In genomic region chr14:38113546-38113945, GRCh38 we compare ENCODE assay signal across 36 cellular contexts.
"Had no signal": no experiment of that assay in that cellular context is flagged by ENCODE, and none has a peak within 500 bp of the region (broad histone marks: within the 10 kb centered on the region; RNA-seq: fewer than 3 reads in every experiment).

No MANE protein-coding gene starts in this region.

- H3K27ac ChIP-seq: ascending aorta, cardiac muscle cell, VCaP had no signal

- H3K36me3 ChIP-seq: ascending aorta, cardiac muscle cell had no signal

- H3K9me3 ChIP-seq: ascending aorta had no signal

- H3K4me3 Mint-ChIP-seq: activated CD4-positive, alpha-beta memory T cell treated with anti-CD3 and anti-CD28 coated beads, Interleukin-2, amount 10 ng/mL, durations not matched to agents 7 days and 5 days; activated CD4-positive, alpha-beta T cell treated with anti-CD3 and anti-CD28 coated beads for 36 hours; activated CD4-positive, alpha-beta T cell treated with anti-CD3 and anti-CD28 coated beads, Interleukin-2, amount 10 ng/mL, durations not matched to agents 7 days and 5 days; activated CD8-positive, alpha-beta memory T cell treated with anti-CD3 and anti-CD28 coated beads, Interleukin-2, amount 10 ng/mL, durations not matched to agents 7 days and 5 days; activated CD8-positive, alpha-beta T cell treated with anti-CD3 and anti-CD28 coated beads, Interleukin-2, amount 10 ng/mL, durations not matched to agents 7 days and 5 days; activated naive CD4-positive, alpha-beta T cell treated with anti-CD3 and anti-CD28 coated beads, Interleukin-2, amount 10 ng/mL, durations not matched to agents 7 days and 5 days; activated naive CD4-positive, alpha-beta T cell treated with anti-CD3 and anti-CD28 coated beads, Interleukin-2, amount 50 U/mL, for 24 hours; activated naive CD8-positive, alpha-beta T cell; activated naive CD8-positive, alpha-beta T cell treated with anti-CD3 and anti-CD28 coated beads, Interleukin-2, amount 10 ng/mL, durations not matched to agents 7 days and 5 days; activated naive CD8-positive, alpha-beta T cell treated with anti-CD3 and anti-CD28 coated beads, Interleukin-2, amount 50 U/mL, for 24 hours; activated T-cell treated with anti-CD3 and anti-CD28 coated beads, Interleukin-2, amount 50 U/mL, for 24 hours; brain; central memory CD8-positive, alpha-beta T cell; T-helper 1 cell treated with Interleukin-12 subunit alpha and Interleukin-12 subunit beta and Interleukin-4 antibody, amounts not matched to agents 30 μg/mL and 1 μg/mL, for 36 hours; T-helper 2 cell treated with Interferon-gamma antibody and Interleukin-4, amounts not matched to agents 5 μg/mL and 100 μg/mL, for 36 hours had no signal

- H3K27ac Mint-ChIP-seq: activated CD4-positive, alpha-beta memory T cell treated with anti-CD3 and anti-CD28 coated beads, Interleukin-2, amount 10 ng/mL, durations not matched to agents 7 days and 5 days; activated CD4-positive, alpha-beta T cell treated with anti-CD3 and anti-CD28 coated beads for 36 hours; activated CD4-positive, alpha-beta T cell treated with anti-CD3 and anti-CD28 coated beads, Interleukin-2, amount 10 ng/mL, durations not matched to agents 7 days and 5 days; activated CD8-positive, alpha-beta memory T cell treated with anti-CD3 and anti-CD28 coated beads, Interleukin-2, amount 10 ng/mL, durations not matched to agents 7 days and 5 days; activated CD8-positive, alpha-beta T cell treated with anti-CD3 and anti-CD28 coated beads, Interleukin-2, amount 10 ng/mL, durations not matched to agents 7 days and 5 days; activated naive CD4-positive, alpha-beta T cell treated with anti-CD3 and anti-CD28 coated beads, Interleukin-2, amount 10 ng/mL, durations not matched to agents 7 days and 5 days; activated naive CD4-positive, alpha-beta T cell treated with anti-CD3 and anti-CD28 coated beads, Interleukin-2, amount 50 U/mL, for 24 hours; activated naive CD8-positive, alpha-beta T cell; activated naive CD8-positive, alpha-beta T cell treated with anti-CD3 and anti-CD28 coated beads, Interleukin-2, amount 10 ng/mL, durations not matched to agents 7 days and 5 days; activated naive CD8-positive, alpha-beta T cell treated with anti-CD3 and anti-CD28 coated beads, Interleukin-2, amount 50 U/mL, for 24 hours; activated T-cell treated with anti-CD3 and anti-CD28 coated beads, Interleukin-2, amount 50 U/mL, for 24 hours; activated T-helper 2 cell treated with anti-CD3 and anti-CD28 coated beads, Interferon-gamma antibody, Interleukin-2, Interleukin-4, amounts not matched to agents 10 μg/mL and 5 μg/mL and 100 μg/mL, durations not matched to agents 14 hours and 24 hours and 36 hours; brain; T-helper 1 cell treated with Interleukin-12 subunit alpha and Interleukin-12 subunit beta and Interleukin-4 antibody, amounts not matched to agents 30 μg/mL and 1 μg/mL, for 36 hours; T-helper 2 cell treated with Interferon-gamma antibody and Interleukin-4, amounts not matched to agents 5 μg/mL and 100 μg/mL, for 36 hours had no signal

- H3K27me3 Mint-ChIP-seq: activated CD4-positive, alpha-beta memory T cell treated with anti-CD3 and anti-CD28 coated beads, Interleukin-2, amount 10 ng/mL, durations not matched to agents 7 days and 5 days; activated CD4-positive, alpha-beta T cell treated with anti-CD3 and anti-CD28 coated beads for 36 hours; activated CD4-positive, alpha-beta T cell treated with anti-CD3 and anti-CD28 coated beads, Interleukin-2, amount 10 ng/mL, durations not matched to agents 7 days and 5 days; activated CD8-positive, alpha-beta memory T cell treated with anti-CD3 and anti-CD28 coated beads, Interleukin-2, amount 10 ng/mL, durations not matched to agents 7 days and 5 days; activated naive CD4-positive, alpha-beta T cell treated with anti-CD3 and anti-CD28 coated beads, Interleukin-2, amount 10 ng/mL, durations not matched to agents 7 days and 5 days; activated naive CD4-positive, alpha-beta T cell treated with anti-CD3 and anti-CD28 coated beads, Interleukin-2, amount 50 U/mL, for 24 hours; activated naive CD8-positive, alpha-beta T cell; activated naive CD8-positive, alpha-beta T cell treated with anti-CD3 and anti-CD28 coated beads, Interleukin-2, amount 50 U/mL, for 24 hours; activated T-cell treated with anti-CD3 and anti-CD28 coated beads, Interleukin-2, amount 50 U/mL, for 24 hours; brain; central memory CD8-positive, alpha-beta T cell had no signal

- DNase-seq: activated CD4-positive, alpha-beta memory T cell treated with anti-CD3 and anti-CD28 coated beads, Interleukin-2, amount 10 ng/mL, durations not matched to agents 7 days and 5 days; activated CD4-positive, alpha-beta T cell treated with anti-CD3 and anti-CD28 coated beads for 1 hour; activated CD4-positive, alpha-beta T cell treated with anti-CD3 and anti-CD28 coated beads for 36 hours; activated CD4-positive, alpha-beta T cell treated with anti-CD3 and anti-CD28 coated beads for 48 hours; activated CD4-positive, alpha-beta T cell treated with anti-CD3 and anti-CD28 coated beads, Interleukin-2, amount 10 ng/mL, durations not matched to agents 7 days and 5 days; activated CD4-positive, alpha-beta T cell treated with anti-CD3 and anti-CD28 coated beads, Interleukin-2, amount 50 U/mL, for 48 hours; activated CD4-positive, CD25-positive, alpha-beta regulatory T cell; activated CD8-positive, alpha-beta memory T cell treated with anti-CD3 and anti-CD28 coated beads for 24 hours; activated CD8-positive, alpha-beta memory T cell treated with anti-CD3 and anti-CD28 coated beads, Interleukin-2, amount 10 ng/mL, durations not matched to agents 7 days and 5 days; activated CD8-positive, alpha-beta memory T cell treated with anti-CD3 and anti-CD28 coated beads, Interleukin-2, amount 50 U/mL, for 48 hours; activated CD8-positive, alpha-beta T cell treated with anti-CD3 and anti-CD28 coated beads, Interleukin-2, amount 10 ng/mL, durations not matched to agents 7 days and 5 days; activated effector memory CD4-positive, alpha-beta T cell treated with Interleukin-2 at 50 U/mL for 16 hours; activated gamma-delta T cell; activated naive CD4-positive, alpha-beta T cell treated with anti-CD3 and anti-CD28 coated beads, Interleukin-2, amount 10 ng/mL, durations not matched to agents 7 days and 5 days; activated naive CD4-positive, alpha-beta T cell treated with Interleukin-2 at 50 U/mL for 16 hours; activated naive CD8-positive, alpha-beta T cell treated with anti-CD3 and anti-CD28 coated beads, Interleukin-2, amount 10 ng/mL, durations not matched to agents 7 days and 5 days; activated naive CD8-positive, alpha-beta T cell treated with anti-CD3 and anti-CD28 coated beads, Interleukin-2, amount 50 U/mL, for 24 hours; activated T-cell treated with anti-CD3 and anti-CD28 coated beads, Interleukin-2, amount 50 U/mL, for 24 hours; activated T-cell treated with anti-CD3 and anti-CD28 coated beads, Interleukin-2, amount 50 U/mL, for 48 hours; amygdala; anterior cingulate cortex; caudate nucleus; cerebellar nuclear complex; T-helper 2 cell; T-helper 9 cell had no signal

- ATAC-seq: activated CD4-positive, alpha-beta T cell treated with anti-CD3 and anti-CD28 coated beads for 36 hours; activated CD4-positive, CD25-positive, alpha-beta regulatory T cell treated with anti-CD3 and anti-CD28 coated beads, Interleukin-2, amount 50 U/mL, for 24 hours; activated CD8-positive, alpha-beta memory T cell treated with anti-CD3 and anti-CD28 coated beads, Interleukin-2, amount 10 ng/mL, durations not matched to agents 7 days and 5 days; activated CD8-positive, alpha-beta T cell treated with anti-CD3 and anti-CD28 coated beads, Interleukin-2, amount 10 ng/mL, durations not matched to agents 7 days and 5 days; activated naive CD8-positive, alpha-beta T cell treated with anti-CD3 and anti-CD28 coated beads, Interleukin-2, amount 50 U/mL, for 24 hours had no signal

- H3K4me1 Mint-ChIP-seq: activated CD4-positive, alpha-beta memory T cell treated with anti-CD3 and anti-CD28 coated beads, Interleukin-2, amount 10 ng/mL, durations not matched to agents 7 days and 5 days; activated CD4-positive, alpha-beta T cell treated with anti-CD3 and anti-CD28 coated beads for 36 hours; activated CD4-positive, alpha-beta T cell treated with anti-CD3 and anti-CD28 coated beads, Interleukin-2, amount 10 ng/mL, durations not matched to agents 7 days and 5 days; activated CD8-positive, alpha-beta memory T cell treated with anti-CD3 and anti-CD28 coated beads, Interleukin-2, amount 10 ng/mL, durations not matched to agents 7 days and 5 days; activated naive CD4-positive, alpha-beta T cell treated with anti-CD3 and anti-CD28 coated beads, Interleukin-2, amount 10 ng/mL, durations not matched to agents 7 days and 5 days; activated naive CD4-positive, alpha-beta T cell treated with anti-CD3 and anti-CD28 coated beads, Interleukin-2, amount 50 U/mL, for 24 hours; activated naive CD8-positive, alpha-beta T cell treated with anti-CD3 and anti-CD28 coated beads, Interleukin-2, amount 50 U/mL, for 24 hours; brain; central memory CD8-positive, alpha-beta T cell had no signal

- H3K27me3 ChIP-seq: ascending aorta, cardiac muscle cell had no signal

- H3K4me3 ChIP-seq: ascending aorta, cardiac muscle cell had no signal

- H3K4me1 ChIP-seq: ascending aorta had no signal

- H3K36me3 Mint-ChIP-seq: activated CD8-positive, alpha-beta memory T cell treated with anti-CD3 and anti-CD28 coated beads, Interleukin-2, amount 10 ng/mL, durations not matched to agents 7 days and 5 days; activated naive CD4-positive, alpha-beta T cell treated with anti-CD3 and anti-CD28 coated beads, Interleukin-2, amount 10 ng/mL, durations not matched to agents 7 days and 5 days; activated naive CD4-positive, alpha-beta T cell treated with anti-CD3 and anti-CD28 coated beads, Interleukin-2, amount 50 U/mL, for 24 hours; activated naive CD8-positive, alpha-beta T cell; activated naive CD8-positive, alpha-beta T cell treated with anti-CD3 and anti-CD28 coated beads, Interleukin-2, amount 10 ng/mL, durations not matched to agents 7 days and 5 days; brain had no signal

- H3K9me3 Mint-ChIP-seq: activated CD4-positive, alpha-beta memory T cell treated with anti-CD3 and anti-CD28 coated beads, Interleukin-2, amount 10 ng/mL, durations not matched to agents 7 days and 5 days; activated CD4-positive, alpha-beta T cell treated with anti-CD3 and anti-CD28 coated beads, Interleukin-2, amount 10 ng/mL, durations not matched to agents 7 days and 5 days; activated naive CD4-positive, alpha-beta T cell treated with anti-CD3 and anti-CD28 coated beads, Interleukin-2, amount 10 ng/mL, durations not matched to agents 7 days and 5 days; activated naive CD4-positive, alpha-beta T cell treated with anti-CD3 and anti-CD28 coated beads, Interleukin-2, amount 50 U/mL, for 24 hours; activated naive CD8-positive, alpha-beta T cell treated with anti-CD3 and anti-CD28 coated beads, Interleukin-2, amount 50 U/mL, for 24 hours; activated T-cell treated with anti-CD3 and anti-CD28 coated beads, Interleukin-2, amount 50 U/mL, for 24 hours; activated T-helper 2 cell treated with anti-CD3 and anti-CD28 coated beads, Interferon-gamma antibody, Interleukin-2, Interleukin-4, amounts not matched to agents 10 μg/mL and 5 μg/mL and 100 μg/mL, durations not matched to agents 14 hours and 24 hours and 36 hours; brain; T-helper 1 cell treated with Interleukin-12 subunit alpha and Interleukin-12 subunit beta and Interleukin-4 antibody, amounts not matched to agents 30 μg/mL and 1 μg/mL, for 36 hours; T-helper 2 cell treated with Interferon-gamma antibody and Interleukin-4, amounts not matched to agents 5 μg/mL and 100 μg/mL, for 36 hours had no signal
